In the genomic region with DNA sequence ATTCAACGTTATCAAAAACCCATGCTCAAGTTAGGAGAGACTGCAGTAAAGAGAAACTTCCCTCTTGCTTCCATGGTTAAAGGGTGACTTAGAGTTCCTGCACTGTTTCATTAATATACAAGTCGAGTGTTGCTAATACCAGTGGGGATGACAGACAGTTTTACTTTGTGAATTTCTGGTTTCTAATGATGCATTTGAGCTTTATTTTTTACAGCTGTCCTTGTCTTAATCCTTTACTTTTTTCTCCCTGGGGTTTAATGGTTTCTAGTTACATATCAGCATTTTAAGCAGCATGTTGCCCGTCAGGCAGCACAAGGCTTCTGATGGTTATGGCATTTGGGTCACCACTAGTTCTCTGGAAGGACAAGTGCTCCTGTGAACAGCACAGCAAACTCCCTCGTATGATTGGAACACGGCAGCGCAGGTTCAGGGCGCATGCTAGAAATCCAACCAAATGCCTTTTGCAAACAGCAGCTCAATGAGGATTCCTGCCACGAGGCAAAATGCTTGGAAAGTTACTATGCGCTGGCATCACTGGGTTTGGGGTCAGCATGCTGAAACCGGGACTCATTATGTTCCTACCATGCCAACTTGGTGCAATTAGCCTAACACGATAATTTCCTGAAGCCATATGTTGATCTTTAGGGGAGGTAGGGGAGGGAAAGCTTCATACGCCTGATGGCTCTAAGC, we compare ENCODE assay signal across 24 cellular contexts.
A peak's percentile ranks its signal among the peaks of the same experiment; 100 is the strongest.
DNase-seq lines count a peak whose midpoint lies in the region; ATAC-seq, FAIRE-seq and TF ChIP-seq lines count a peak whose summit lies in the region.
"Had no signal": no experiment of that assay in that cellular context is flagged by ENCODE, and none has a peak within 500 bp of the region (broad histone marks: within the 10 kb centered on the region; RNA-seq: fewer than 3 reads in every experiment).

No MANE protein-coding gene starts in this region.

- H3K4me3 Mint-ChIP-seq in GM23338 (no peak overlapping the region), nephron (no peak overlapping the region)
- H3K4me3 Mint-ChIP-seq: CD4-positive, alpha-beta memory T cell had no signal

- H3K4me3 ChIP-seq in GM23338 (no peak overlapping the region), endothelial cell of umbilical vein (replicated peaks in 1 of 3; ENCODE audit: insufficient read depth in 1 of 3, low read depth in 1 of 3, low read length in 3 of 3) (no peak overlapping the region)
- H3K4me3 ChIP-seq: K562 had no signal

- H3K9me2 ChIP-seq in GM23338 (ENCODE audit: insufficient read depth), result no peaks in the 10 kb centered on the region

- intact Hi-C loops in endothelial cell of umbilical vein (cut with micrococcal nuclease) (no loop called here), head of caudate nucleus (cut with DNase I) (no loop called here)

- no peaks in the 10 kb centered on the region for H3K9me1 ChIP-seq in endothelial cell of umbilical vein (replicated peaks; ENCODE audit: control insufficient read depth, extremely low read depth, insufficient read depth, low read length)

- no peaks in the 10 kb centered on the region for H3K36me3 ChIP-seq in GM23338 (ENCODE audit: insufficient read depth)
- no peaks in the 10 kb centered on the region for H3K36me3 ChIP-seq in endothelial cell of umbilical vein (ENCODE audit: control insufficient read depth in 2 of 2, extremely low read depth in 1 of 2, insufficient read depth in 2 of 2, low read length in 2 of 2)

- no peak overlapping the region for H3K9ac ChIP-seq in endothelial cell of umbilical vein (replicated peaks; ENCODE audit: extremely low read depth, insufficient read depth, low read length)

- POLR2A ChIA-PET in endothelial cell of umbilical vein (lab: Charles Lee), result no interaction called here

- no peaks in the 10 kb centered on the region for H3F3A ChIP-seq in GM23338 (replicated peaks; ENCODE audit: low read depth)

- no peak for ATAC-seq in GM23338
- ATAC-seq: HepG2, K562 had no signal

- TF ChIP-seq CTCF in GM23338 (conservative IDR thresholded peaks at IDR 0.05; ENCODE audit: low read depth in 2 of 2), result no peak
- no peak for TF ChIP-seq CTCF in endothelial cell of umbilical vein (IDR thresholded peaks at IDR 0.05; ENCODE audit: extremely low read depth in 1 of 2, insufficient read depth in 1 of 2, low read depth in 1 of 2, low read length in 2 of 2)
- TF ChIP-seq CTCF in nephron (IDR thresholded peaks at IDR 0.05; ENCODE audit: unreplicated experiment in 3 of 3), result no peak

- H4K20me1 ChIP-seq in GM23338 (replicated peaks; ENCODE audit: insufficient read depth) (no peaks in the 10 kb centered on the region), endothelial cell of umbilical vein (replicated peaks; ENCODE audit: control insufficient read depth, extremely low read depth, insufficient read depth, low read length) (no peaks in the 10 kb centered on the region)

- TF ChIP-seq POLR2A in endothelial cell of umbilical vein (IDR thresholded peaks at IDR 0.05; ENCODE audit: low read depth, low read length), result no peak

- no peak overlapping the region for H3K4me2 ChIP-seq in GM23338
- no peak overlapping the region for H3K4me2 ChIP-seq in endothelial cell of umbilical vein (ENCODE audit: insufficient read depth, low read length)

- DNase-seq in GM23338 (ENCODE audit: low spot score) (no peak), NCI-H446 treated with DMSO at 0.1 percent for 48 hours (lab: John Stamatoyannopoulos, UW) (peak; percentile 68), endothelial cell of umbilical vein (ENCODE audit: low read depth, low spot score) (no peak), NCI-H1417 (lab: John Stamatoyannopoulos, UW) (no peak), RKO (ENCODE audit: low spot score) (no peak), head of caudate nucleus (no peak)
- DNase-seq: C1 segment of cervical spinal cord; Caco-2; CD4-positive, alpha-beta memory T cell; DMS79 treated with DMSO at 0.1 percent for 48 hours; GF-D8; H7; Kasumi-1; NCI-H1092 treated with DMSO at 0.1 percent for 48 hours; NCI-H146; NCI-H2029 treated with DMSO at 0.1 percent for 48 hours; NCI-H226; NCI-H510A treated with DMSO at 0.1 percent for 48 hours; SHP77 had no signal

- dilution Hi-C loops in endothelial cell of umbilical vein (cut with MboI; ENCODE audit: extremely low pct_ligation_motif_present, low sequenced_read_pairs), result no loop called here

- H3K27ac Mint-ChIP-seq in GM23338, result no peak overlapping the region
- H3K27ac Mint-ChIP-seq in nephron, result peak overlapping the region; percentile 7 to 69 (median 61)
- H3K27ac Mint-ChIP-seq: CD4-positive, alpha-beta memory T cell had no signal

- H3K4me1 ChIP-seq in GM23338 (ENCODE audit: insufficient read depth) (no peaks in the 10 kb centered on the region), endothelial cell of umbilical vein (ENCODE audit: control insufficient read depth, extremely low read depth, insufficient read depth, low read length) (no peaks in the 10 kb centered on the region)
- H3K4me1 ChIP-seq: Caco-2 had no signal

- no peaks in the 10 kb centered on the region for H3K27me3 ChIP-seq in GM23338 (ENCODE audit: insufficient read depth)
- no peaks in the 10 kb centered on the region for H3K27me3 ChIP-seq in endothelial cell of umbilical vein (ENCODE audit: control insufficient read depth in 2 of 2, insufficient read depth in 2 of 2, low read length in 2 of 2)

- H3K36me3 Mint-ChIP-seq in GM23338 (ENCODE audit: low read depth) (no peaks in the 10 kb centered on the region), nephron (ENCODE audit: low read depth) (peaks cover 4% of the 10 kb centered on the region)
- H3K36me3 Mint-ChIP-seq: CD4-positive, alpha-beta memory T cell had no signal

- H3K9me3 Mint-ChIP-seq in GM23338 (no peaks in the 10 kb centered on the region), nephron (peaks cover 6% of the 10 kb centered on the region)

- H3K79me2 ChIP-seq in GM23338 (replicated peaks; ENCODE audit: insufficient read depth), result no peaks in the 10 kb centered on the region
- no peaks in the 10 kb centered on the region for H3K79me2 ChIP-seq in endothelial cell of umbilical vein (ENCODE audit: control insufficient read depth, insufficient read depth, low read length)

- H2AFZ ChIP-seq in GM23338, result peak overlapping the region; percentile 73; the same call in 1 of the 2 replicates
- H2AFZ ChIP-seq in endothelial cell of umbilical vein (ENCODE audit: low read depth, low read length), result no peak overlapping the region

- H3K27me3 Mint-ChIP-seq in GM23338 (ENCODE audit: insufficient read depth, low read depth, poor library complexity) (no peaks in the 10 kb centered on the region), nephron (ENCODE audit: low read depth) (no peaks in the 10 kb centered on the region)
- H3K27me3 Mint-ChIP-seq: CD4-positive, alpha-beta memory T cell had no signal

- no TSS peak for BruUV-seq in endothelial cell of umbilical vein (replicated peaks; lab: Mats Ljungman, UMichigan)

- FAIRE-seq in endothelial cell of umbilical vein (lab: Jason Lieb, UNC), result peak; percentile 21
- FAIRE-seq: GM12891, HepG2, K562 had no signal

- CTCF ChIA-PET in endothelial cell of umbilical vein (lab: Charles Lee), result no interaction called here

- H3K9me3 ChIP-seq in endothelial cell of umbilical vein (replicated peaks; ENCODE audit: control insufficient read depth, insufficient read depth, low read length), result no peaks in the 10 kb centered on the region
- H3K9me3 ChIP-seq: Caco-2 had no signal

- no peak overlapping the region for H3K27ac ChIP-seq in GM23338 (ENCODE audit: low read depth)
- no peak overlapping the region for H3K27ac ChIP-seq in endothelial cell of umbilical vein (ENCODE audit: insufficient read depth, low read depth, low read length)
- H3K27ac ChIP-seq: RWPE1 had no signal

- H3K4me1 Mint-ChIP-seq in GM23338, result peaks cover 6% of the 10 kb centered on the region; the same call in 2 of the 3 replicates
- H3K4me1 Mint-ChIP-seq in nephron, result peaks cover 21% of the 10 kb centered on the region
- H3K4me1 Mint-ChIP-seq: CD4-positive, alpha-beta memory T cell had no signal

TF ChIP-seq in GM23338, 12 proteins besides CTCF, POLR2A, EP300 and RAD21 (continues in another document):
- TF ChIP-seq EZH2 (IDR thresholded peaks at IDR 0.05; ENCODE audit: low read depth, unreplicated experiment), result no peak
- no peak for TF ChIP-seq STAT1 (IDR thresholded peaks at IDR 0.05; ENCODE audit: unreplicated experiment)
- no peak for TF ChIP-seq JUNB (IDR thresholded peaks at IDR 0.05; ENCODE audit: unreplicated experiment)
- TF ChIP-seq EZH2phosphoT487 (IDR thresholded peaks at IDR 0.05; ENCODE audit: unreplicated experiment), result no peak
- no peak for TF ChIP-seq POLR2AphosphoS5 (IDR thresholded peaks at IDR 0.05; ENCODE audit: low read depth)
- no peak for TF ChIP-seq CREB1 (CRISPR knock-in tag; IDR thresholded peaks at IDR 0.05; ENCODE audit: low read depth)
- TF ChIP-seq, protein P1, sequence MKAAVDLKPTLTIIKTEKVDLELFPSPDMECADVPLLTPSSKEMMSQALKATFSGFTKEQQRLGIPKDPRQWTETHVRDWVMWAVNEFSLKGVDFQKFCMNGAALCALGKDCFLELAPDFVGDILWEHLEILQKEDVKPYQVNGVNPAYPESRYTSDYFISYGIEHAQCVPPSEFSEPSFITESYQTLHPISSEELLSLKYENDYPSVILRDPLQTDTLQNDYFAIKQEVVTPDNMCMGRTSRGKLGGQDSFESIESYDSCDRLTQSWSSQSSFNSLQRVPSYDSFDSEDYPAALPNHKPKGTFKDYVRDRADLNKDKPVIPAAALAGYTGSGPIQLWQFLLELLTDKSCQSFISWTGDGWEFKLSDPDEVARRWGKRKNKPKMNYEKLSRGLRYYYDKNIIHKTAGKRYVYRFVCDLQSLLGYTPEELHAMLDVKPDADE (IDR thresholded peaks at IDR 0.05), result no peak
- TF ChIP-seq NANOG (IDR thresholded peaks at IDR 0.05; ENCODE audit: borderline replicate concordance), result no peak

TF ChIP-seq in endothelial cell of umbilical vein, 7 proteins besides CTCF, POLR2A, EP300 and RAD21:
- TF ChIP-seq, protein P2, sequence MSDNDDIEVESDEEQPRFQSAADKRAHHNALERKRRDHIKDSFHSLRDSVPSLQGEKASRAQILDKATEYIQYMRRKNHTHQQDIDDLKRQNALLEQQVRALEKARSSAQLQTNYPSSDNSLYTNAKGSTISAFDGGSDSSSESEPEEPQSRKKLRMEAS (IDR thresholded peaks at IDR 0.05; ENCODE audit: insufficient read depth, insufficient read length), result no peak
- TF ChIP-seq POLR2AphosphoS5 (IDR thresholded peaks at IDR 0.05; ENCODE audit: insufficient read depth, low read depth, low read length) (no peak), JUN (IDR thresholded peaks at IDR 0.05; ENCODE audit: borderline replicate concordance, insufficient read depth, insufficient read length, low read depth) (no peak), EZH2 (IDR thresholded peaks at IDR 0.05; ENCODE audit: borderline replicate concordance, low read depth, low read length, severe bottlenecking) (no peak), MYC (IDR thresholded peaks at IDR 0.05; ENCODE audit: low read depth, low read length) (no peak), GATA2 (IDR thresholded peaks at IDR 0.05; ENCODE audit: insufficient read depth, insufficient read length, low read depth, low read length) (no peak), FOS (IDR thresholded peaks at IDR 0.05; ENCODE audit: borderline replicate concordance, insufficient read depth, low read length) (no peak)
